ENCODE assay signal across 10 cellular contexts in the genomic region with DNA sequence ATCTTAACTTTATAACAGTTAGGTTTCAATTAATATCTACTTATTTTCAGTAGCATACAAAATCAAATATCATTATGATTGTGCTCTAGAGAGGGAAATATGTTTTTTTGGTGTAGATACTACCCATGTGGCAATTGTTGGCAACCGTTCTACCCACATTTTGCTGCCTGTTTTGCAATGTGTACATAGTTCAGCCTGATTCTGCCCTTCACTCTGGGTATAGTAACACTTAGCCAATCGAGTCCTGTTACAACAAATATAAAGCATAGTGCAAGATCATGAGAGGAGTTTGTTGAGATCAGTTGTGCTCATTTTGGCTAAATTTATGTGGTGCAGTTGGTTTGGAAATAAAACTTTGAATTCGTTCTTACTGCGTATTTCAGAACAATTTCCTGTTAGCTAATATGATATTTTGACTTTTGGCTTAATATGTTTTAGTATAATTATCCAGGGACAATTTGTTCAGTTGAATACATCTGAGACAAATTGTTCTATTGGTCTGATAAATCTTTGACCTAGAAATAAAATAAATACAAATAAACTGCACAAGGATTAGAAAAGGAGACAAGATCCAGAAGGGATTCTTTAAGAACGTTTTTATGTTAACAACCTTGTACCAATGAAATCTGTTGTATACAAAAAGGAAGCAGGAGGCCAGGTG.
DNase-seq lines count a peak whose midpoint lies in the region; ATAC-seq and TF ChIP-seq lines count a peak whose summit lies in the region.
"Had no signal": no experiment of that assay in that cellular context is flagged by ENCODE, and none has a peak within 500 bp of the region (broad histone marks: within the 10 kb centered on the region; RNA-seq: fewer than 3 reads in every experiment).

No MANE protein-coding gene starts in this region.

- H3K9me3 ChIP-seq in muscle layer of duodenum (ENCODE audit: control insufficient read depth in 1 of 2, low read length in 2 of 2): no peaks in the 10 kb centered on the region
- no peaks in the 10 kb centered on the region for H3K9me3 ChIP-seq in thoracic aorta

- H3K36me3 ChIP-seq in muscle layer of duodenum (ENCODE audit: control insufficient read depth in 1 of 2, insufficient read depth in 2 of 2, low read length in 2 of 2) (peaks cover 29 to 38% of the 10 kb centered on the region in 2 donors), thoracic aorta (peaks cover 2% of the 10 kb centered on the region)

- no peaks in the 10 kb centered on the region for H3K27me3 Mint-ChIP-seq in endothelial cell (ENCODE audit: unreplicated experiment)
- H3K27me3 Mint-ChIP-seq: activated CD8-positive, alpha-beta memory T cell treated with anti-CD3 and anti-CD28 coated beads, Interleukin-2, amount 10 ng/mL, durations not matched to agents 7 days and 5 days; IgD-negative memory B cell had no signal

- H3K4me1 Mint-ChIP-seq in endothelial cell (ENCODE audit: unreplicated experiment): no peaks in the 10 kb centered on the region

- H3K36me3 Mint-ChIP-seq in endothelial cell (ENCODE audit: low read depth, unreplicated experiment): peaks cover 38% of the 10 kb centered on the region

- ATAC-seq in thoracic aorta (ENCODE audit: insufficient number of reproducible peaks, low FRiP score, low read depth) (no peak), GM18873 (IDR thresholded peaks at IDR 0.05; ENCODE audit: low FRiP score, unreplicated experiment) (no peak), HG03521 (IDR thresholded peaks at IDR 0.05; ENCODE audit: unreplicated experiment) (no peak)
- ATAC-seq: activated CD8-positive, alpha-beta memory T cell treated with anti-CD3 and anti-CD28 coated beads, Interleukin-2, amount 10 ng/mL, durations not matched to agents 7 days and 5 days had no signal

- peak; percentile 12 for DNase-seq in NCI-H2029 (lab: John Stamatoyannopoulos, UW)
- DNase-seq in endothelial cell (ENCODE audit: low spot score): no peak
- no peak for DNase-seq in thoracic aorta (ENCODE audit: low spot score)
- DNase-seq in DMS79 (lab: John Stamatoyannopoulos, UW): no peak
- DNase-seq: activated CD8-positive, alpha-beta memory T cell treated with anti-CD3 and anti-CD28 coated beads, Interleukin-2, amount 10 ng/mL, durations not matched to agents 7 days and 5 days; NCI-H187 treated with DMSO at 0.1 percent for 48 hours had no signal

- H3K27me3 ChIP-seq in muscle layer of duodenum (ENCODE audit: low read depth, low read length) (no peaks in the 10 kb centered on the region), thoracic aorta (replicated peaks; ENCODE audit: insufficient read depth) (no peaks in the 10 kb centered on the region)

- no peak overlapping the region for H3K4me3 Mint-ChIP-seq in endothelial cell (ENCODE audit: unreplicated experiment)
- H3K4me3 Mint-ChIP-seq: activated CD8-positive, alpha-beta memory T cell treated with anti-CD3 and anti-CD28 coated beads, Interleukin-2, amount 10 ng/mL, durations not matched to agents 7 days and 5 days had no signal

- H3K27ac ChIP-seq in muscle layer of duodenum (ENCODE audit: low read length): peak overlapping the region; percentile 3
- H3K27ac ChIP-seq in thoracic aorta: peak overlapping the region; percentile 38 to 68

- no peaks in the 10 kb centered on the region for H3K9me3 Mint-ChIP-seq in endothelial cell (ENCODE audit: unreplicated experiment)

- peaks cover 0 to 3% of the 10 kb centered on the region in 2 donors for H3K4me1 ChIP-seq in muscle layer of duodenum (ENCODE audit: control insufficient read depth in 1 of 2, insufficient read depth in 2 of 2, low read length in 2 of 2)
- H3K4me1 ChIP-seq in thoracic aorta (ENCODE audit: control insufficient read depth in 1 of 2, low read depth in 2 of 2): peaks cover 18 to 23% of the 10 kb centered on the region in 2 donors

- no peak overlapping the region for H3K4me3 ChIP-seq in muscle layer of duodenum (ENCODE audit: low read depth in 1 of 2, low read length in 2 of 2)
- no peak overlapping the region for H3K4me3 ChIP-seq in thoracic aorta

- no peak overlapping the region for H3K27ac Mint-ChIP-seq in endothelial cell (ENCODE audit: unreplicated experiment)
- H3K27ac Mint-ChIP-seq: IgD-negative memory B cell had no signal

- peak; percentile 39 for TF ChIP-seq CTCF in endothelial cell (IDR thresholded peaks at IDR 0.05; ENCODE audit: unreplicated experiment)
- no peak for TF ChIP-seq CTCF in thoracic aorta (IDR thresholded peaks at IDR 0.05)
